ENCODE assay signal across 15 cellular contexts in genomic region chr2:158484892-158485556, GRCh38. TPM values are rescaled to one million over a fixed set of nuclear protein-coding genes. Genes with fewer than 3 reads are reported as not detected.
A peak's percentile ranks its signal among the peaks of the same experiment; 100 is the strongest.
DNase-seq lines count a peak whose midpoint lies in the region; ATAC-seq, FAIRE-seq and TF ChIP-seq lines count a peak whose summit lies in the region.
"Had no signal": no experiment of that assay in that cellular context is flagged by ENCODE, and none has a peak within 500 bp of the region (broad histone marks: within the 10 kb centered on the region; RNA-seq: fewer than 3 reads in every experiment).

No MANE protein-coding gene starts in this region.

- H3K79me2 ChIP-seq in astrocyte (ENCODE audit: insufficient read depth, low read length): peaks cover 55% of the 10 kb centered on the region

- FAIRE-seq in astrocyte (lab: Jason Lieb, UNC): peak; percentile 20

- H3K36me3 Mint-ChIP-seq in astrocyte (ENCODE audit: low read depth, unreplicated experiment): no peaks in the 10 kb centered on the region
- H3K36me3 Mint-ChIP-seq: memory B cell had no signal

- H3K4me1 ChIP-seq in astrocyte (ENCODE audit: insufficient read depth, low read length): peaks cover 9% of the 10 kb centered on the region
- peaks cover 58% of the 10 kb centered on the region for H3K4me1 ChIP-seq in A673 (ENCODE audit: insufficient read depth, low read length, poor library complexity, severe bottlenecking)

- no peaks in the 10 kb centered on the region for H4K20me1 ChIP-seq in astrocyte (ENCODE audit: insufficient read depth, low read length)

- TF ChIP-seq CTCF in GM12865 (IDR thresholded peaks at IDR 0.05; ENCODE audit: insufficient read depth, low read depth, low read length, missing control alignments) (no peak), astrocyte (IDR thresholded peaks at IDR 0.05; ENCODE audit: insufficient read depth, low read depth, low read length) (no peak), A673 (conservative IDR thresholded peaks at IDR 0.05; ENCODE audit: low read depth, low read length) (no peak)

- H3K4me3 ChIP-seq in GM12865 (ENCODE audit: low read depth, low read length) (no peak overlapping the region), astrocyte (ENCODE audit: insufficient read depth, low read depth, low read length) (no peak overlapping the region), A673 (ENCODE audit: low read depth, low read length, poor library complexity, severe bottlenecking) (no peak overlapping the region)
- H3K4me3 ChIP-seq: gastrocnemius medialis had no signal

- H3K27me3 ChIP-seq in astrocyte (ENCODE audit: insufficient read depth, low read length): no peaks in the 10 kb centered on the region
- no peaks in the 10 kb centered on the region for H3K27me3 ChIP-seq in A673 (replicated peaks; ENCODE audit: insufficient read depth, low read depth, low read length, poor library complexity)
- H3K27me3 ChIP-seq: gastrocnemius medialis had no signal

- no peaks in the 10 kb centered on the region for H3K9me3 ChIP-seq in astrocyte (ENCODE audit: insufficient read depth, low read depth, low read length)
- H3K9me3 ChIP-seq in A673 (ENCODE audit: low read depth, low read length, poor library complexity, severe bottlenecking): no peaks in the 10 kb centered on the region
- H3K9me3 ChIP-seq: gastrocnemius medialis had no signal

- DNase-seq in GM12865 (ENCODE audit: low read depth) (peak; percentile 20), astrocyte (ENCODE audit: low read depth) (no peak), A673 (ENCODE audit: low spot score) (no peak), globus pallidus (ENCODE audit: low spot score) (no peak)
- no peak for DNase-seq in stimulated activated naive CD4-positive, alpha-beta T cell (lab: John Stamatoyannopoulos, UW)
- DNase-seq: activated CD4-positive, alpha-beta T cell treated with anti-CD3 and anti-CD28 coated beads for 4 hours; anterior cingulate cortex; gastrocnemius medialis; HFFc6; NCI-H2029 treated with DMSO at 0.1 percent for 48 hours; NCI-H526 treated with DMSO at 0.1 percent for 48 hours had no signal

- H3K4me1 Mint-ChIP-seq in astrocyte (ENCODE audit: low read depth, unreplicated experiment): peaks cover 50% of the 10 kb centered on the region
- H3K4me1 Mint-ChIP-seq: memory B cell had no signal

- intact Hi-C loops in A673 (cut with micrococcal nuclease; ENCODE audit: unreplicated experiment): no loop called here

- BruUV-seq in A673 (replicated peaks; lab: Mats Ljungman, UMichigan): no TSS peak

- no peaks in the 10 kb centered on the region for H3K9me3 Mint-ChIP-seq in astrocyte (ENCODE audit: unreplicated experiment)
- H3K9me3 Mint-ChIP-seq: HFFc6, memory B cell had no signal

- H3K27me3 Mint-ChIP-seq in astrocyte (ENCODE audit: low read depth, unreplicated experiment): no peaks in the 10 kb centered on the region
- H3K27me3 Mint-ChIP-seq: memory B cell had no signal

- no peak overlapping the region for H3K4me2 ChIP-seq in astrocyte (ENCODE audit: low read length)

- ATAC-seq in GM18867 (IDR thresholded peaks at IDR 0.05; ENCODE audit: unreplicated experiment) (peak; percentile 73), HG02884 (IDR thresholded peaks at IDR 0.05; ENCODE audit: unreplicated experiment) (peak; percentile 58), HG03196 (IDR thresholded peaks at IDR 0.05; ENCODE audit: unreplicated experiment) (no peak)
- ATAC-seq: gastrocnemius medialis had no signal

- POLR2A ChIA-PET in A673 (lab: Charles Lee; ENCODE audit: low non-redundant PET): interaction anchor here (0.6 kb wide), 1 partner anchor 338 kb away, joined by 4 read pairs; no protein-coding TSS in a partner anchor

- CTCF ChIA-PET in A673 (lab: Charles Lee): no interaction called here

- H3K27ac Mint-ChIP-seq in astrocyte (ENCODE audit: unreplicated experiment): peak overlapping the region; percentile 31
- H3K27ac Mint-ChIP-seq: HFFc6, memory B cell had no signal

- H3K36me3 ChIP-seq in astrocyte (ENCODE audit: insufficient read depth, low read length): no peaks in the 10 kb centered on the region
- no peaks in the 10 kb centered on the region for H3K36me3 ChIP-seq in A673 (ENCODE audit: insufficient read depth, low read length, poor library complexity, severe bottlenecking)
- H3K36me3 ChIP-seq: gastrocnemius medialis had no signal

- H3K9ac ChIP-seq in astrocyte (ENCODE audit: low read length): no peak overlapping the region

- H2AFZ ChIP-seq in astrocyte (ENCODE audit: low read depth, low read length): no peak overlapping the region

- H3K27ac ChIP-seq in astrocyte (ENCODE audit: low read depth, low read length) (no peak overlapping the region), A673 (ENCODE audit: low read depth, low read length, poor library complexity, severe bottlenecking) (no peak overlapping the region)

- H3K4me3 Mint-ChIP-seq in astrocyte (ENCODE audit: unreplicated experiment): no peak overlapping the region
- H3K4me3 Mint-ChIP-seq: HFFc6, memory B cell had no signal

RNA-seq across cellular contexts. Expression of gene PKP4, which starts 28.3 kb away (rescaled TPM):
- total RNA-seq in astrocyte: 34.0 and 38.4 TPM in 2 replicates
- 67.7 and 79.3 TPM in 2 replicates for total RNA-seq in A673 (2021)

RNA-seq across cellular contexts. Expression of gene CCDC148, which starts 28.5 kb away (rescaled TPM):
- total RNA-seq in astrocyte: 1.4 and 2.4 TPM in 2 replicates
- 0.90 and 0.92 TPM in 2 replicates for total RNA-seq in A673 (2021)
